In genomic region chr10:46226900-46227558, GRCh38 we compare ENCODE assay signal across 23 cellular contexts. TPM values are rescaled to one million over a fixed set of nuclear protein-coding genes. Genes with fewer than 3 reads are reported as not detected.
DNase-seq lines count a peak whose midpoint lies in the region; ATAC-seq and TF ChIP-seq lines count a peak whose summit lies in the region.
"Had no signal": no experiment of that assay in that cellular context is flagged by ENCODE, and none has a peak within 500 bp of the region (broad histone marks: within the 10 kb centered on the region; RNA-seq: fewer than 3 reads in every experiment).

No MANE protein-coding gene starts in this region.

- no peaks in the 10 kb centered on the region for H3K27me3 Mint-ChIP-seq in T-helper 17 cell
- peaks cover 3% of the 10 kb centered on the region for H3K27me3 Mint-ChIP-seq in endothelial cell (ENCODE audit: unreplicated experiment)
- H3K27me3 Mint-ChIP-seq: activated T-helper 17 cell treated with anti-CD3 and anti-CD28 coated beads, Interleukin-2, amount 50 U/mL, for 72 hours; naive B cell had no signal

- H3K4me1 Mint-ChIP-seq in T-helper 17 cell (peaks cover 11% of the 10 kb centered on the region), endothelial cell (ENCODE audit: unreplicated experiment) (peaks cover 7% of the 10 kb centered on the region)
- H3K4me1 Mint-ChIP-seq: activated T-helper 17 cell treated with anti-CD3 and anti-CD28 coated beads, Interleukin-2, amount 50 U/mL, for 72 hours had no signal

- TF ChIP-seq CTCF in endothelial cell (IDR thresholded peaks at IDR 0.05; ENCODE audit: unreplicated experiment) (no peak), testis (IDR thresholded peaks at IDR 0.05) (no peak), ovary (IDR thresholded peaks at IDR 0.05) (no peak)

- no peak for TF ChIP-seq EP300 in ovary (IDR thresholded peaks at IDR 0.05)

- TF ChIP-seq POLR2A in testis (IDR thresholded peaks at IDR 0.05): no peak
- TF ChIP-seq POLR2A in ovary (IDR thresholded peaks at IDR 0.05): no peak

- H3K27ac Mint-ChIP-seq in T-helper 17 cell: peak overlapping the region; percentile 62
- no peak overlapping the region for H3K27ac Mint-ChIP-seq in endothelial cell (ENCODE audit: unreplicated experiment)
- H3K27ac Mint-ChIP-seq: activated T-helper 17 cell treated with anti-CD3 and anti-CD28 coated beads, Interleukin-2, amount 50 U/mL, for 72 hours; T-helper 1 cell treated with Interleukin-12 subunit alpha and Interleukin-12 subunit beta and Interleukin-4 antibody, amounts not matched to agents 30 μg/mL and 1 μg/mL, for 36 hours had no signal

- no peak overlapping the region for H3K4me3 Mint-ChIP-seq in T-helper 17 cell
- H3K4me3 Mint-ChIP-seq in endothelial cell (ENCODE audit: unreplicated experiment): no peak overlapping the region
- H3K4me3 Mint-ChIP-seq: activated T-helper 17 cell treated with anti-CD3 and anti-CD28 coated beads, Interleukin-2, amount 50 U/mL, for 72 hours; naive B cell; T-helper 1 cell treated with Interleukin-12 subunit alpha and Interleukin-12 subunit beta and Interleukin-4 antibody, amounts not matched to agents 30 μg/mL and 1 μg/mL, for 36 hours had no signal

- H3K27ac ChIP-seq in right cardiac atrium (ENCODE audit: low read length) (no peak overlapping the region), testis (no peak overlapping the region), ovary (no peak overlapping the region)
- H3K27ac ChIP-seq: gastroesophageal sphincter had no signal

- intact Hi-C loops in left cardiac atrium (cut with DNase I) (loop anchor here in 1 of 2 donors (5.0 kb wide), 1 partner anchor 100 kb away; no protein-coding TSS in a partner anchor), right cardiac atrium (cut with DNase I) (loop anchor here in 2 of 4 donors (5.0 to 10.0 kb wide), 2 partner anchors 98 to 100 kb away; no protein-coding TSS in a partner anchor), testis (cut with DNase I; ENCODE audit: low total_unique reads) (no loop called here), ovary (cut with DNase I) (no loop called here)

- H3K36me3 Mint-ChIP-seq in T-helper 17 cell (ENCODE audit: low read depth) (no peaks in the 10 kb centered on the region), endothelial cell (ENCODE audit: low read depth, unreplicated experiment) (no peaks in the 10 kb centered on the region)

- 79% methylated on average over 7 of the region's 7 CpGs for WGBS in right cardiac atrium
- 79 to 82% methylated on average over 6 to 7 of the region's 7 CpGs for WGBS in testis, 2 donors
- WGBS in ovary, 3 donors: 75 to 86% (median 79%) methylated on average over 7 of the region's 7 CpGs

- no peaks in the 10 kb centered on the region for H3K36me3 ChIP-seq in testis (ENCODE audit: low read depth, missing control alignments)
- no peaks in the 10 kb centered on the region for H3K36me3 ChIP-seq in ovary
- H3K36me3 ChIP-seq: gastroesophageal sphincter had no signal

- no peaks in the 10 kb centered on the region for H3K27me3 ChIP-seq in right cardiac atrium (ENCODE audit: control insufficient read depth, insufficient read depth)
- no peaks in the 10 kb centered on the region for H3K27me3 ChIP-seq in testis
- no peaks in the 10 kb centered on the region for H3K27me3 ChIP-seq in ovary

- H3K9me3 ChIP-seq in right cardiac atrium (ENCODE audit: control insufficient read depth, low read length) (no peaks in the 10 kb centered on the region), T-helper 17 cell (ENCODE audit: control insufficient read depth, low read length, poor library complexity, severe bottlenecking) (no peaks in the 10 kb centered on the region), testis (no peaks in the 10 kb centered on the region), ovary (no peaks in the 10 kb centered on the region)
- H3K9me3 ChIP-seq: Caco-2 had no signal

- ATAC-seq in left cardiac atrium (no peak), right cardiac atrium (no peak), T-helper 17 cell (no peak)
- ATAC-seq: activated T-helper 17 cell treated with anti-CD3 and anti-CD28 coated beads, Interleukin-2, amount 50 U/mL, for 72 hours; esophagus mucosa; gastroesophageal sphincter had no signal

- DNase-seq in left cardiac atrium: peak; percentile 2
- DNase-seq in right cardiac atrium: no peak
- no peak for DNase-seq in T-helper 17 cell
- DNase-seq in endothelial cell (ENCODE audit: low spot score): peak; percentile 1
- peak; percentile 13 for DNase-seq in testis
- no peak for DNase-seq in ovary
- DNase-seq in stimulated activated naive CD4-positive, alpha-beta T cell treated with Interleukin-2 at 50 U/mL for 16 hours (lab: John Stamatoyannopoulos, UW): no peak
- DNase-seq: Caco-2; central memory CD4-positive, alpha-beta T cell; mesenchymal stem cell; naive B cell; NCI-H1092 treated with DMSO at 0.1 percent for 48 hours; NCI-H2107; stimulated activated naive CD4-positive, alpha-beta T cell; trophoblast cell had no signal

- H3K9me3 Mint-ChIP-seq in endothelial cell (ENCODE audit: unreplicated experiment): no peaks in the 10 kb centered on the region
- H3K9me3 Mint-ChIP-seq: activated T-helper 17 cell treated with anti-CD3 and anti-CD28 coated beads, Interleukin-2, amount 50 U/mL, for 72 hours had no signal

- H3K4me3 ChIP-seq in right cardiac atrium (ENCODE audit: low read length): no peak overlapping the region
- no peak overlapping the region for H3K4me3 ChIP-seq in testis
- H3K4me3 ChIP-seq in ovary: no peak overlapping the region
- H3K4me3 ChIP-seq: gastroesophageal sphincter had no signal

- H3K4me1 ChIP-seq in right cardiac atrium (ENCODE audit: control insufficient read depth, insufficient read depth, low read length): no peaks in the 10 kb centered on the region
- H3K4me1 ChIP-seq in testis: no peaks in the 10 kb centered on the region
- H3K4me1 ChIP-seq in ovary (ENCODE audit: insufficient read depth): no peaks in the 10 kb centered on the region
- H3K4me1 ChIP-seq: gastroesophageal sphincter had no signal

RNA-seq across cellular contexts. Expression of gene ANTXRL, which starts 59.8 kb away (rescaled TPM):
- total RNA-seq in left cardiac atrium (not detected), right cardiac atrium (under 1 TPM in 1 of 4 donors, not detected in 3; 0.51 TPM), T-helper 17 cell (not detected), endothelial cell (ENCODE audit: unreplicated experiment) (not detected), testis (10 to 100 TPM; 10.7 to 26.5 TPM), ovary (under 1 TPM in 1 of 7 donors, not detected in 6; 0.51 TPM)
- polyA plus RNA-seq in right cardiac atrium (0.68 TPM), testis (ENCODE audit: insufficient read depth, low read depth, low replicate concordance) (23.7 TPM), ovary (not detected)
- total RNA-seq: activated T-helper 17 cell treated with anti-CD3 and anti-CD28 coated beads, Interleukin-2, amount 50 U/mL, for 72 hours; Caco-2; esophagus mucosa; gastroesophageal sphincter; kidney epithelial cell; NCI-H460; osteoblast; SK-MEL-5 had no signal

Comparison
In these comparisons a context has a peak if more than half of its experiments do, and no peak if none do; other contexts are left out.
1. DNase-seq: peak in left cardiac atrium (single experiment), endothelial cell (single experiment) and testis (single experiment); none in right cardiac atrium (0 of 3), T-helper 17 cell (0 of 3), ovary (0 of 5) and stimulated activated naive CD4-positive, alpha-beta T cell treated with Interleukin-2 at 50 U/mL for 16 hours (single experiment).
2. RNA of gene ANTXRL, which starts 59.8 kb away (total RNA-seq): 10.7 to 26.5 TPM in testis; 0.51 TPM in right cardiac atrium, not detected in left cardiac atrium, not detected in T-helper 17 cell, not detected in endothelial cell (single experiment) and 0.51 TPM in ovary; every median in the first group is over 4 times any median in the second.